ENCODE assay signal across 19 cellular contexts in genomic region chr13:74114202-74114601, GRCh38. TPM values are rescaled to one million over a fixed set of nuclear protein-coding genes. Genes with fewer than 3 reads are reported as not detected.
DNase-seq lines count a peak whose midpoint lies in the region; ATAC-seq, FAIRE-seq and TF ChIP-seq lines count a peak whose summit lies in the region.
"Had no signal": no experiment of that assay in that cellular context is flagged by ENCODE, and none has a peak within 500 bp of the region (broad histone marks: within the 10 kb centered on the region; RNA-seq: fewer than 3 reads in every experiment).

No MANE protein-coding gene starts in this region.

- no TSS peak for BruUV-seq in MCF 10A (replicated peaks; lab: Mats Ljungman, UMichigan)
- no TSS peak for BruUV-seq in endothelial cell of umbilical vein (replicated peaks; lab: Mats Ljungman, UMichigan)

- H3K4me3 Mint-ChIP-seq in MCF 10A (ENCODE audit: unreplicated experiment) = no peak overlapping the region
- H3K4me3 Mint-ChIP-seq in stimulated activated naive CD8-positive, alpha-beta T cell treated with anti-CD3 and anti-CD28 coated beads, Interleukin-15, amount 100 ng/mL, for 72 hours = no peak overlapping the region
- no peak overlapping the region for H3K4me3 Mint-ChIP-seq in progenitor cell of endocrine pancreas (ENCODE audit: low read depth)

- TF ChIP-seq CTCF in MCF 10A (IDR thresholded peaks at IDR 0.05; ENCODE audit: unreplicated experiment) (no peak), breast epithelium (IDR thresholded peaks at IDR 0.05) (no peak), RWPE2 (IDR thresholded peaks at IDR 0.05; ENCODE audit: poor library complexity, severe bottlenecking) (no peak), endothelial cell of umbilical vein (IDR thresholded peaks at IDR 0.05; ENCODE audit: extremely low read depth in 1 of 2, insufficient read depth in 1 of 2, low read depth in 1 of 2, low read length in 2 of 2) (no peak), progenitor cell of endocrine pancreas (IDR thresholded peaks at IDR 0.05; ENCODE audit: unreplicated experiment) (no peak)

- peaks cover 26% of the 10 kb centered on the region for H3K9me3 Mint-ChIP-seq in MCF 10A (ENCODE audit: unreplicated experiment)
- H3K9me3 Mint-ChIP-seq in stimulated activated naive CD8-positive, alpha-beta T cell treated with anti-CD3 and anti-CD28 coated beads, Interleukin-15, amount 100 ng/mL, for 72 hours = peaks cover 17 to 18% of the 10 kb centered on the region in 2 donors
- peaks cover 16% of the 10 kb centered on the region for H3K9me3 Mint-ChIP-seq in progenitor cell of endocrine pancreas (ENCODE audit: low read depth)

- H3K27ac Mint-ChIP-seq in MCF 10A (ENCODE audit: low read depth, unreplicated experiment) (peak overlapping the region; percentile 39), progenitor cell of endocrine pancreas (no peak overlapping the region)
- no peak overlapping the region for H3K27ac Mint-ChIP-seq in stimulated activated naive CD8-positive, alpha-beta T cell treated with anti-CD3 and anti-CD28 coated beads, Interleukin-15, amount 100 ng/mL, for 72 hours

- H3K27me3 ChIP-seq in breast epithelium = no peaks in the 10 kb centered on the region
- H3K27me3 ChIP-seq in RWPE2 (ENCODE audit: insufficient read depth, poor library complexity, severe bottlenecking) = no peaks in the 10 kb centered on the region
- H3K27me3 ChIP-seq in endothelial cell of umbilical vein (ENCODE audit: control insufficient read depth in 2 of 2, insufficient read depth in 2 of 2, low read length in 2 of 2) = no peaks in the 10 kb centered on the region
- H3K27me3 ChIP-seq: ovary, SJCRH30 had no signal

- H3K79me2 ChIP-seq in endothelial cell of umbilical vein (ENCODE audit: control insufficient read depth, insufficient read depth, low read length) = peaks cover 65% of the 10 kb centered on the region

- H3K4me1 Mint-ChIP-seq in MCF 10A (ENCODE audit: insufficient read depth, unreplicated experiment) = peaks cover 12% of the 10 kb centered on the region
- H3K4me1 Mint-ChIP-seq in stimulated activated naive CD8-positive, alpha-beta T cell treated with anti-CD3 and anti-CD28 coated beads, Interleukin-15, amount 100 ng/mL, for 72 hours = peaks cover 73% of the 10 kb centered on the region
- peaks cover 18% of the 10 kb centered on the region for H3K4me1 Mint-ChIP-seq in progenitor cell of endocrine pancreas (ENCODE audit: low read depth)

- DNase-seq in MCF 10A (ENCODE audit: unreplicated experiment) (no peak), breast epithelium (ENCODE audit: low spot score in 2 of 2) (no peak), RWPE2 (ENCODE audit: low spot score) (no peak), endothelial cell of umbilical vein (ENCODE audit: low read depth, low spot score) (peak; percentile 28), progenitor cell of endocrine pancreas (ENCODE audit: low spot score, unreplicated experiment) (no peak), SIG-M5 treated with dmso at 0.1 percent for 504 hours (lab: John Stamatoyannopoulos, UW; ENCODE audit: unreplicated experiment) (no peak), GDM1 (lab: John Stamatoyannopoulos, UW) (no peak)
- DNase-seq in stimulated activated naive CD8-positive, alpha-beta T cell treated with anti-CD3 and anti-CD28 coated beads, Interleukin-15, amount 100 ng/mL, for 72 hours = no peak
- DNase-seq: activated CD4-positive, alpha-beta T cell treated with anti-CD3 and anti-CD28 coated beads, Interleukin-2, amount 50 U/mL, for 4 hours; activated T-cell treated with anti-CD3 and anti-CD28 coated beads, Interleukin-2, amount 50 U/mL, for 48 hours; left colon; NCI-H1417 treated with DMSO at 0.1 percent for 48 hours; NCI-H446 treated with DMSO at 0.1 percent for 48 hours; ovary; SJCRH30; small intestine had no signal

- H3K36me3 Mint-ChIP-seq in MCF 10A (ENCODE audit: insufficient read depth, unreplicated experiment) (no peaks in the 10 kb centered on the region), progenitor cell of endocrine pancreas (ENCODE audit: insufficient read depth) (peaks cover 13% of the 10 kb centered on the region)

- H3K4me2 ChIP-seq in endothelial cell of umbilical vein (ENCODE audit: insufficient read depth, low read length) = peak overlapping the region; percentile 67

- H3K4me3 ChIP-seq in breast epithelium = no peak overlapping the region
- no peak overlapping the region for H3K4me3 ChIP-seq in RWPE2 (ENCODE audit: severe bottlenecking)
- H3K4me3 ChIP-seq in endothelial cell of umbilical vein (replicated peaks in 1 of 3; ENCODE audit: insufficient read depth in 1 of 3, low read depth in 1 of 3, low read length in 3 of 3) = no peak overlapping the region
- H3K4me3 ChIP-seq: K562, ovary, SJCRH30 had no signal

- H3K27ac ChIP-seq in breast epithelium (no peak overlapping the region), RWPE2 (ENCODE audit: poor library complexity, severe bottlenecking) (peak overlapping the region; percentile 39), endothelial cell of umbilical vein (ENCODE audit: insufficient read depth, low read depth, low read length) (no peak overlapping the region)
- H3K27ac ChIP-seq: ovary, SJCRH30 had no signal

- intact Hi-C loops in MCF 10A (cut with micrococcal nuclease) = no loop called here
- intact Hi-C loops in breast epithelium (cut with DNase I; ENCODE audit: low total_unique reads) = no loop called here
- intact Hi-C loops in endothelial cell of umbilical vein (cut with micrococcal nuclease) = no loop called here

- no peak for FAIRE-seq in endothelial cell of umbilical vein (lab: Jason Lieb, UNC)
- FAIRE-seq: D721Med, K562, small intestine, TTC549 had no signal

- no peak overlapping the region for H2AFZ ChIP-seq in endothelial cell of umbilical vein (ENCODE audit: low read depth, low read length)

- peak; percentile 41; the same call in 1 of the 3 replicates for ATAC-seq in RWPE2 (ENCODE audit: low read depth)
- peak; percentile 52 for ATAC-seq in stimulated activated naive CD8-positive, alpha-beta T cell treated with anti-CD3 and anti-CD28 coated beads, Interleukin-15, amount 100 ng/mL, for 72 hours
- ATAC-seq: K562, left colon had no signal

- H3K4me1 ChIP-seq in breast epithelium (no peaks in the 10 kb centered on the region), RWPE2 (ENCODE audit: insufficient read depth, poor library complexity, severe bottlenecking) (peaks cover 12% of the 10 kb centered on the region), endothelial cell of umbilical vein (ENCODE audit: control insufficient read depth, extremely low read depth, insufficient read depth, low read length) (peaks cover 55% of the 10 kb centered on the region)
- H3K4me1 ChIP-seq: SJCRH30 had no signal

- CTCF ChIA-PET in MCF 10A (lab: Yijun Ruan, JAX) = no interaction called here
- CTCF ChIA-PET in endothelial cell of umbilical vein (lab: Charles Lee) = interaction anchor here (1.1 kb wide), 1 partner anchor 10 kb away, joined by 4 read pairs; no protein-coding TSS in a partner anchor

- H3K9ac ChIP-seq in endothelial cell of umbilical vein (replicated peaks; ENCODE audit: extremely low read depth, insufficient read depth, low read length) = no peak overlapping the region

- no peaks in the 10 kb centered on the region for H4K20me1 ChIP-seq in endothelial cell of umbilical vein (replicated peaks; ENCODE audit: control insufficient read depth, extremely low read depth, insufficient read depth, low read length)

- peaks cover 9 to 10% of the 10 kb centered on the region in 2 donors for H3K9me3 ChIP-seq in breast epithelium
- no peaks in the 10 kb centered on the region for H3K9me3 ChIP-seq in RWPE2 (ENCODE audit: severe bottlenecking)
- H3K9me3 ChIP-seq in endothelial cell of umbilical vein (replicated peaks; ENCODE audit: control insufficient read depth, insufficient read depth, low read length) = no peaks in the 10 kb centered on the region
- H3K9me3 ChIP-seq: ovary, SJCRH30 had no signal

- no peak for TF ChIP-seq POLR2A in breast epithelium (IDR thresholded peaks at IDR 0.05)
- no peak for TF ChIP-seq POLR2A in endothelial cell of umbilical vein (IDR thresholded peaks at IDR 0.05; ENCODE audit: low read depth, low read length)

- dilution Hi-C loops in endothelial cell of umbilical vein (cut with MboI; ENCODE audit: extremely low pct_ligation_motif_present, low sequenced_read_pairs) = no loop called here

- H3K27me3 Mint-ChIP-seq in MCF 10A (ENCODE audit: insufficient read depth, unreplicated experiment) (no peaks in the 10 kb centered on the region), progenitor cell of endocrine pancreas (no peaks in the 10 kb centered on the region)
- no peaks in the 10 kb centered on the region for H3K27me3 Mint-ChIP-seq in stimulated activated naive CD8-positive, alpha-beta T cell treated with anti-CD3 and anti-CD28 coated beads, Interleukin-15, amount 100 ng/mL, for 72 hours

- H3K36me3 ChIP-seq in breast epithelium = no peaks in the 10 kb centered on the region
- no peaks in the 10 kb centered on the region for H3K36me3 ChIP-seq in RWPE2 (ENCODE audit: low read depth)
- no peaks in the 10 kb centered on the region for H3K36me3 ChIP-seq in endothelial cell of umbilical vein (ENCODE audit: control insufficient read depth in 2 of 2, extremely low read depth in 1 of 2, insufficient read depth in 2 of 2, low read length in 2 of 2)
- H3K36me3 ChIP-seq: ovary, SJCRH30 had no signal

- H3K9me1 ChIP-seq in endothelial cell of umbilical vein (replicated peaks; ENCODE audit: control insufficient read depth, extremely low read depth, insufficient read depth, low read length) = no peaks in the 10 kb centered on the region

- POLR2A ChIA-PET in MCF 10A (lab: Yijun Ruan, JAX) = no interaction called here
- POLR2A ChIA-PET in endothelial cell of umbilical vein (lab: Charles Lee) = no interaction called here

TF ChIP-seq in endothelial cell of umbilical vein, 7 proteins besides CTCF, POLR2A, EP300 and RAD21 (continues in another document):
- TF ChIP-seq MAX (IDR thresholded peaks at IDR 0.05; ENCODE audit: insufficient read depth, insufficient read length) (no peak), FOS (IDR thresholded peaks at IDR 0.05; ENCODE audit: borderline replicate concordance, insufficient read depth, low read length) (no peak), MYC (IDR thresholded peaks at IDR 0.05; ENCODE audit: low read depth, low read length) (no peak)

RNA-seq across cellular contexts. Expression of gene KLF12, which starts 20.0 kb away (rescaled TPM):
- total RNA-seq in MCF 10A (2022) (7.2 and 10.0 TPM in 2 replicates), breast epithelium (10 to 100 TPM in 1 of 3 donors, 1 to 10 TPM in 2; 8.5 to 13.6 (median 9.8) TPM), endothelial cell of umbilical vein (25.9 and 26.0 TPM in 2 replicates), progenitor cell of endocrine pancreas (25.2 and 25.4 TPM in 2 replicates)
- polyA plus RNA-seq in endothelial cell of umbilical vein = 16.0 and 18.3 TPM in 2 replicates
- polyA plus RNA-seq in endothelial cell of umbilical vein (2011; cell fraction: cytosol; rRNA removed) = 7.0 and 8.9 TPM in 2 replicates
- 31.3 and 31.9 TPM in 2 replicates for polyA plus RNA-seq in endothelial cell of umbilical vein (2011; cell fraction: nucleus; rRNA removed)
- 10.1 and 11.2 TPM in 2 replicates for polyA plus RNA-seq in endothelial cell of umbilical vein (2012)
- 161 and 176 TPM in 2 replicates for polyA minus RNA-seq in endothelial cell of umbilical vein
- 6.3 TPM for polyA minus RNA-seq in endothelial cell of umbilical vein (2011; cell fraction: cytosol; rRNA and poly(A)+ RNA removed)
- 179 and 248 TPM in 2 replicates for polyA minus RNA-seq in endothelial cell of umbilical vein (2011; cell fraction: nucleus; rRNA and poly(A)+ RNA removed)
